In the genomic region with DNA sequence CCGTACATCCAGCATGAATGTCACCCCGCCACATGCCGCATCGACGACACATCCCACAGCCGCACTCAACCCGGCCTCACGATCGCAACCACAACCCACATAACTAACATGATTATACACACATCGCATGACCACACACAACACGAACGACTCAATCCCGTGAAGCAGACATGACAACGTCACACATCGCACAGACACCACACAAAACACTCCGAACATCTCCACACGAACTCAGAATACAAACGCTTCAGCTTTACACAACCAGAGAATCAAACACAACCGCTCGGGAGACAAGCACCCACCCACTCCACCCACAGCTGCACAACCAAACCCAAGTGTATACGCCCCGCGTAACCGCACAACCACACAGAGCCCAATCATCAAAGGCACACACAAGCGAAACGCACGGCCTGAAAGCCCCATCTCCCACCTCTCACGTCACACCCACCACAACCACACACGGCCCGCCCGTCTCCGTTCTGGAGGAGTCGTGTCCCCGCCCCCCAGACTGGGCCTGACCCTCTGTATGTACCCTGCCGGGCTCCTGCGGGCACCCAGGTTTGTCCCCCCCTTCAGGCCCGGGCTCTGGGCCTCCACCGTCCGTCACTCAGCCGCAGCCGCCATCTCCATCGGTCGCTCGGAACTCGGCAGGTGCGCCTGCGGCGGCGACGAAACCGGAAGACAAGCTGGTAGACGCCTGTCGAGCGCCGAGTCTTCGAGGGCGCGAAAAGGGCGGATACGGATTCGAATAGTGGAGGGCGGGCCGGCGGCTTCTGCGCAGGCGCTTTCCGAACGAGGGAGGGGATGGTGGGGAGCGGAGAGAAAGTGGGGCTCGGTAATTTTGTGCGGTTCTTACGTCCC, we compare ENCODE assay signal across 1 cellular context.
TF ChIP-seq lines count a peak whose summit lies in the region.

A gene (minus strand): TSS at position 646 of the 861 bp plus-strand sequence. CDS start 3,028 bp downstream, outside the sequence.

TF ChIP-seq in HepG2, 621 proteins besides CTCF, POLR2A, EP300 and RAD21 (continued from another document and continues in another):
- TF ChIP-seq KLF9 (CRISPR knock-in tag; IDR thresholded peaks at IDR 0.05; ENCODE audit: low read depth) (no peak), ZNF788 (CRISPR knock-in tag; IDR thresholded peaks at IDR 0.05; ENCODE audit: borderline replicate concordance) (peak; percentile 89; the same call in 1 of the 2 replicates), POLR2AphosphoS5 (IDR thresholded peaks at IDR 0.05; ENCODE audit: low read depth, low read length) (peak; percentile 95), HOXA9 (CRISPR knock-in tag; IDR thresholded peaks at IDR 0.05; ENCODE audit: borderline replicate concordance) (peak; percentile 96), BHLHE40 (IDR thresholded peaks at IDR 0.05; ENCODE audit: low read length) (peak; percentile 40; the same call in 1 of the 2 replicates), NONO (IDR thresholded peaks at IDR 0.05) (no peak), NONO (CRISPR knock-in tag; conservative IDR thresholded peaks at IDR 0.05) (peak; percentile 99), TEAD3 (CRISPR knock-in tag; optimal IDR thresholded peaks at IDR 0.05; ENCODE audit: borderline replicate concordance) (no peak), ZNF138 (CRISPR knock-in tag; IDR thresholded peaks at IDR 0.05; ENCODE audit: low read depth) (0 out of 2 replicates have a peak, but pooled peaks have one; percentile 29), CC2D1A (CRISPR knock-in tag; IDR thresholded peaks at IDR 0.05) (peak; percentile 10; the same call in 1 of the 2 replicates), KAT8 (CRISPR knock-in tag; IDR thresholded peaks at IDR 0.05) (peak; percentile 99), ZNF678 (CRISPR knock-in tag; IDR thresholded peaks at IDR 0.05) (peak; percentile 85; the same call in 1 of the 2 replicates), RFXANK (CRISPR knock-in tag; IDR thresholded peaks at IDR 0.05) (peak; percentile 73; the same call in 1 of the 2 replicates), SRF (IDR thresholded peaks at IDR 0.05; ENCODE audit: low read depth, low read length) (peak; percentile 98), ZNF12 (CRISPR knock-in tag; IDR thresholded peaks at IDR 0.05) (0 out of 2 replicates have a peak, but pooled peaks have one; percentile 41)
- TF ChIP-seq, protein P1, sequence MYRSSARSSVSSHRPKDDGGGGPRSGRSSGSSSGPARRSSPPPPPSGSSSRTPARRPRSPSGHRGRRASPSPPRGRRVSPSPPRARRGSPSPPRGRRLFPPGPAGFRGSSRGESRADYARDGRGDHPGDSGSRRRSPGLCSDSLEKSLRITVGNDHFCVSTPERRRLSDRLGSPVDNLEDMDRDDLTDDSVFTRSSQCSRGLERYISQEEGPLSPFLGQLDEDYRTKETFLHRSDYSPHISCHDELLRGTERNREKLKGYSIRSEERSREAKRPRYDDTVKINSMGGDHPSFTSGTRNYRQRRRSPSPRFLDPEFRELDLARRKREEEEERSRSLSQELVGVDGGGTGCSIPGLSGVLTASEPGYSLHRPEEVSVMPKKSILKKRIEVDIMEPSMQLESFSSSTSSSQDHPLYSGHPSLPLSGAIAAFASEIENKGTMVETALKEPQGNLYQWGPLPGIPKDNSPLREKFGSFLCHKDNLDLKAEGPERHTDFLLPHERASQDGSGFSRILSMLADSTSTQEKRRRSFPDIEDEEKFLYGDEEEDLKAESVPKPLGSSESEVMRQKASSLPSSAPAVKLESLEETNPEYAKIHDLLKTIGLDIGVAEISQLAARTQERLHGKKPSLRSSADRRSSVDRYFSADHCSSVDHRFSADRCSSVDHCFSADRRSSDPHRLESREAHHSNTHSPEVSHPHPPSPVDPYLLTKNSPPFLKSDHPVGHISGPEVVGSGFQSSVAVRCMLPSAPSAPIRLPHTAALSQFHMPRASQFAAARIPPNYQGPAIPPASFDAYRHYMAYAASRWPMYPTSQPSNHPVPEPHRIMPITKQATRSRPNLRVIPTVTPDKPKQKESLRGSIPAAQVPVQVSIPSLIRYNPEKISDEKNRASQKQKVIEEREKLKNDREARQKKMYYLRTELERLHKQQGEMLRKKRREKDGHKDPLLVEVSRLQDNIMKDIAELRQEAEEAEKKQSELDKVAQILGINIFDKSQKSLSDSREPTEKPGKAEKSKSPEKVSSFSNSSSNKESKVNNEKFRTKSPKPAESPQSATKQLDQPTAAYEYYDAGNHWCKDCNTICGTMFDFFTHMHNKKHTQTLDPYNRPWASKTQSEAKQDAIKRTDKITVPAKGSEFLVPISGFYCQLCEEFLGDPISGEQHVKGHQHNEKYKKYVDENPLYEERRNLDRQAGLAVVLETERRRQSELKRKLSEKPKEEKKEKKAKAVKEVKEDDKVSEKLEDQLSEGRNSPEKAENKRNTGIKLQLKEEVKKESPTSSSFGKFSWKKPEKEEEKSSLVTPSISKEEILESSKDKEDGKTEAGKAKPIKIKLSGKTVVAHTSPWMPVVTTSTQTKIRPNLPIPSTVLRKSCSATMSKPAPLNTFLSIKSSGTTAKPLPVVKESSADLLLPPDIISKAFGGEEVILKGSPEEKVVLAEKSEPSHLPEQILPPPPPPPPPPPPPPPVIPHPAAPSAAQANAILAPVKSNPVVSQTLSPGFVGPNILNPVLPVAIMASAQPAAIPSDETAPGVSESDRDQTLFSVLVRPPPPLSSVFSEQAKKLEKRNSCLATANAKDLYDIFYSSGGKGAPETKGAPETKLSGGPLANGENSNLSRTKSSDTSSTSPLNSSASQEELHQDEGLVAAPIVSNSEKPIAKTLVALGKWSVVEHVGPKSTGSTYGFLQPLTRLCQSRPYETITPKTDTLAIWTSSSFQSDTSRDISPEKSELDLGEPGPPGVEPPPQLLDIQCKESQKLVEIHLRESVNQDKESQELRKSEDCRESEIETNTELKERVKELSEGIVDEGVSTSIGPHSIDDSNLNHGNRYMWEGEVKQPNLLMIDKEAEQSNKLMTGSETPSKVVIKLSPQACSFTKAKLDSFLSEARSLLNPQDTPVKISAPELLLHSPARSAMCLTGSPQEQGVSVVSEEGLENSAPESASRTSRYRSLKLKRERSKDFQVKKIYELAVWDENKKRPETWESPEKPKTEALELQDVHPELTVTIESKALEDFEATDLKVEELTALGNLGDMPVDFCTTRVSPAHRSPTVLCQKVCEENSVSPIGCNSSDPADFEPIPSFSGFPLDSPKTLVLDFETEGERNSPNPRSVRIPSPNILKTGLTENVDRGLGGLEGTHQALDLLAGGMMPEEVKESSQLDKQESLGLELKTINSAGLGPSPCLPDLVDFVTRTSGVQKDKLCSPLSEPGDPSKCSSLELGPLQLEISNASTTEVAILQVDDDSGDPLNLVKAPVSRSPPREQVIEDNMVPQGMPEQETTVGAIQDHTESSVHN (CRISPR knock-in tag; IDR thresholded peaks at IDR 0.05): no peak
- TF ChIP-seq, protein P2, sequence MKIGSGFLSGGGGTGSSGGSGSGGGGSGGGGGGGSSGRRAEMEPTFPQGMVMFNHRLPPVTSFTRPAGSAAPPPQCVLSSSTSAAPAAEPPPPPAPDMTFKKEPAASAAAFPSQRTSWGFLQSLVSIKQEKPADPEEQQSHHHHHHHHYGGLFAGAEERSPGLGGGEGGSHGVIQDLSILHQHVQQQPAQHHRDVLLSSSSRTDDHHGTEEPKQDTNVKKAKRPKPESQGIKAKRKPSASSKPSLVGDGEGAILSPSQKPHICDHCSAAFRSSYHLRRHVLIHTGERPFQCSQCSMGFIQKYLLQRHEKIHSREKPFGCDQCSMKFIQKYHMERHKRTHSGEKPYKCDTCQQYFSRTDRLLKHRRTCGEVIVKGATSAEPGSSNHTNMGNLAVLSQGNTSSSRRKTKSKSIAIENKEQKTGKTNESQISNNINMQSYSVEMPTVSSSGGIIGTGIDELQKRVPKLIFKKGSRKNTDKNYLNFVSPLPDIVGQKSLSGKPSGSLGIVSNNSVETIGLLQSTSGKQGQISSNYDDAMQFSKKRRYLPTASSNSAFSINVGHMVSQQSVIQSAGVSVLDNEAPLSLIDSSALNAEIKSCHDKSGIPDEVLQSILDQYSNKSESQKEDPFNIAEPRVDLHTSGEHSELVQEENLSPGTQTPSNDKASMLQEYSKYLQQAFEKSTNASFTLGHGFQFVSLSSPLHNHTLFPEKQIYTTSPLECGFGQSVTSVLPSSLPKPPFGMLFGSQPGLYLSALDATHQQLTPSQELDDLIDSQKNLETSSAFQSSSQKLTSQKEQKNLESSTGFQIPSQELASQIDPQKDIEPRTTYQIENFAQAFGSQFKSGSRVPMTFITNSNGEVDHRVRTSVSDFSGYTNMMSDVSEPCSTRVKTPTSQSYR (CRISPR knock-in tag; IDR thresholded peaks at IDR 0.05; ENCODE audit: borderline replicate concordance): no peak
- TF ChIP-seq, protein P3, sequence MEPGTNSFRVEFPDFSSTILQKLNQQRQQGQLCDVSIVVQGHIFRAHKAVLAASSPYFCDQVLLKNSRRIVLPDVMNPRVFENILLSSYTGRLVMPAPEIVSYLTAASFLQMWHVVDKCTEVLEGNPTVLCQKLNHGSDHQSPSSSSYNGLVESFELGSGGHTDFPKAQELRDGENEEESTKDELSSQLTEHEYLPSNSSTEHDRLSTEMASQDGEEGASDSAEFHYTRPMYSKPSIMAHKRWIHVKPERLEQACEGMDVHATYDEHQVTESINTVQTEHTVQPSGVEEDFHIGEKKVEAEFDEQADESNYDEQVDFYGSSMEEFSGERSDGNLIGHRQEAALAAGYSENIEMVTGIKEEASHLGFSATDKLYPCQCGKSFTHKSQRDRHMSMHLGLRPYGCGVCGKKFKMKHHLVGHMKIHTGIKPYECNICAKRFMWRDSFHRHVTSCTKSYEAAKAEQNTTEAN (CRISPR knock-in tag; conservative IDR thresholded peaks at IDR 0.05): 0 out of 2 replicates have a peak, but pooled peaks have one; percentile 73
- TF ChIP-seq, protein P4, sequence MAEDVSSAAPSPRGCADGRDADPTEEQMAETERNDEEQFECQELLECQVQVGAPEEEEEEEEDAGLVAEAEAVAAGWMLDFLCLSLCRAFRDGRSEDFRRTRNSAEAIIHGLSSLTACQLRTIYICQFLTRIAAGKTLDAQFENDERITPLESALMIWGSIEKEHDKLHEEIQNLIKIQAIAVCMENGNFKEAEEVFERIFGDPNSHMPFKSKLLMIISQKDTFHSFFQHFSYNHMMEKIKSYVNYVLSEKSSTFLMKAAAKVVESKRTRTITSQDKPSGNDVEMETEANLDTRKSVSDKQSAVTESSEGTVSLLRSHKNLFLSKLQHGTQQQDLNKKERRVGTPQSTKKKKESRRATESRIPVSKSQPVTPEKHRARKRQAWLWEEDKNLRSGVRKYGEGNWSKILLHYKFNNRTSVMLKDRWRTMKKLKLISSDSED (CRISPR knock-in tag; IDR thresholded peaks at IDR 0.05): peak; percentile 84; the same call in 1 of the 2 replicates
- TF ChIP-seq, protein P5, sequence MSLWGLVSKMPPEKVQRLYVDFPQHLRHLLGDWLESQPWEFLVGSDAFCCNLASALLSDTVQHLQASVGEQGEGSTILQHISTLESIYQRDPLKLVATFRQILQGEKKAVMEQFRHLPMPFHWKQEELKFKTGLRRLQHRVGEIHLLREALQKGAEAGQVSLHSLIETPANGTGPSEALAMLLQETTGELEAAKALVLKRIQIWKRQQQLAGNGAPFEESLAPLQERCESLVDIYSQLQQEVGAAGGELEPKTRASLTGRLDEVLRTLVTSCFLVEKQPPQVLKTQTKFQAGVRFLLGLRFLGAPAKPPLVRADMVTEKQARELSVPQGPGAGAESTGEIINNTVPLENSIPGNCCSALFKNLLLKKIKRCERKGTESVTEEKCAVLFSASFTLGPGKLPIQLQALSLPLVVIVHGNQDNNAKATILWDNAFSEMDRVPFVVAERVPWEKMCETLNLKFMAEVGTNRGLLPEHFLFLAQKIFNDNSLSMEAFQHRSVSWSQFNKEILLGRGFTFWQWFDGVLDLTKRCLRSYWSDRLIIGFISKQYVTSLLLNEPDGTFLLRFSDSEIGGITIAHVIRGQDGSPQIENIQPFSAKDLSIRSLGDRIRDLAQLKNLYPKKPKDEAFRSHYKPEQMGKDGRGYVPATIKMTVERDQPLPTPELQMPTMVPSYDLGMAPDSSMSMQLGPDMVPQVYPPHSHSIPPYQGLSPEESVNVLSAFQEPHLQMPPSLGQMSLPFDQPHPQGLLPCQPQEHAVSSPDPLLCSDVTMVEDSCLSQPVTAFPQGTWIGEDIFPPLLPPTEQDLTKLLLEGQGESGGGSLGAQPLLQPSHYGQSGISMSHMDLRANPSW (CRISPR knock-in tag; IDR thresholded peaks at IDR 0.05; ENCODE audit: borderline replicate concordance): peak; percentile 52; the same call in 1 of the 2 replicates
- TF ChIP-seq, protein P6, sequence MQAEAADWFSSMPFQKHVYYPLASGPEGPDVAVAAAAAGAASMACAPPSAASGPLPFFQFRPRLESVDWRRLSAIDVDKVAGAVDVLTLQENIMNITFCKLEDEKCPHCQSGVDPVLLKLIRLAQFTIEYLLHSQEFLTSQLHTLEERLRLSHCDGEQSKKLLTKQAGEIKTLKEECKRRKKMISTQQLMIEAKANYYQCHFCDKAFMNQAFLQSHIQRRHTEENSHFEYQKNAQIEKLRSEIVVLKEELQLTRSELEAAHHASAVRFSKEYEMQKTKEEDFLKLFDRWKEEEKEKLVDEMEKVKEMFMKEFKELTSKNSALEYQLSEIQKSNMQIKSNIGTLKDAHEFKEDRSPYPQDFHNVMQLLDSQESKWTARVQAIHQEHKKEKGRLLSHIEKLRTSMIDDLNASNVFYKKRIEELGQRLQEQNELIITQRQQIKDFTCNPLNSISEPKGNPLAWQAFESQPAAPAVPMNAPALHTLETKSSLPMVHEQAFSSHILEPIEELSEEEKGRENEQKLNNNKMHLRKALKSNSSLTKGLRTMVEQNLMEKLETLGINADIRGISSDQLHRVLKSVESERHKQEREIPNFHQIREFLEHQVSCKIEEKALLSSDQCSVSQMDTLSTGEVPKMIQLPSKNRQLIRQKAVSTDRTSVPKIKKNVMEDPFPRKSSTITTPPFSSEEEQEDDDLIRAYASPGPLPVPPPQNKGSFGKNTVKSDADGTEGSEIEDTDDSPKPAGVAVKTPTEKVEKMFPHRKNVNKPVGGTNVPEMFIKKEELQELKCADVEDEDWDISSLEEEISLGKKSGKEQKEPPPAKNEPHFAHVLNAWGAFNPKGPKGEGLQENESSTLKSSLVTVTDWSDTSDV (CRISPR knock-in tag; IDR thresholded peaks at IDR 0.05): peak; percentile 60
- TF ChIP-seq, protein P7, sequence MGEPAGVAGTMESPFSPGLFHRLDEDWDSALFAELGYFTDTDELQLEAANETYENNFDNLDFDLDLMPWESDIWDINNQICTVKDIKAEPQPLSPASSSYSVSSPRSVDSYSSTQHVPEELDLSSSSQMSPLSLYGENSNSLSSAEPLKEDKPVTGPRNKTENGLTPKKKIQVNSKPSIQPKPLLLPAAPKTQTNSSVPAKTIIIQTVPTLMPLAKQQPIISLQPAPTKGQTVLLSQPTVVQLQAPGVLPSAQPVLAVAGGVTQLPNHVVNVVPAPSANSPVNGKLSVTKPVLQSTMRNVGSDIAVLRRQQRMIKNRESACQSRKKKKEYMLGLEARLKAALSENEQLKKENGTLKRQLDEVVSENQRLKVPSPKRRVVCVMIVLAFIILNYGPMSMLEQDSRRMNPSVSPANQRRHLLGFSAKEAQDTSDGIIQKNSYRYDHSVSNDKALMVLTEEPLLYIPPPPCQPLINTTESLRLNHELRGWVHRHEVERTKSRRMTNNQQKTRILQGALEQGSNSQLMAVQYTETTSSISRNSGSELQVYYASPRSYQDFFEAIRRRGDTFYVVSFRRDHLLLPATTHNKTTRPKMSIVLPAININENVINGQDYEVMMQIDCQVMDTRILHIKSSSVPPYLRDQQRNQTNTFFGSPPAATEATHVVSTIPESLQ (CRISPR knock-in tag; conservative IDR thresholded peaks at IDR 0.05): 0 out of 2 replicates have a peak, but pooled peaks have one; percentile 74
